ENCODE assay signal across 18 cellular contexts in the genomic region with DNA sequence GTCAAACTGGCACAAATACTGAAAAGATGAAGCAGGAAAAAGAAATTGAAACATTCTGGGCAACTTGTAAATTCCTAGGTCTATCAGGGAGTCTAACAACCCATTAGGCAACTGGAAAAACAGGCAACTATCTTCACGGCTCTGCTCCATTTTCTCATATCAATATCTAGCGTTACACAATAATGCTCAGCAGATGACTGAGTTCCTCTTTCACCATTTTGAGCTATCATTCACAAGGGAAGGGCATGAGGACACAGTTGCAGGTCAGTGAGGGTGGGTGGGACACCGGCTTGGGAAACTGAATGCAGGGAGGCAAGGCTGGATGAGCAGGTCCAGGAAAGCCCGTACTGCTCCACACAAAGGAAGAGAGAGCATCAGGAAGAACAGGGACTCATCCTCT.
DNase-seq lines count a peak whose midpoint lies in the region; ATAC-seq and TF ChIP-seq lines count a peak whose summit lies in the region.
"Had no signal": no experiment of that assay in that cellular context is flagged by ENCODE, and none has a peak within 500 bp of the region (broad histone marks: within the 10 kb centered on the region; RNA-seq: fewer than 3 reads in every experiment).

No MANE protein-coding gene starts in this region.

- no peak for DNase-seq in Right ventricle myocardium inferior (ENCODE audit: missing footprints)
- no peak for DNase-seq in cardiac septum (ENCODE audit: low spot score)
- no peak for DNase-seq in colonic mucosa
- no peak for DNase-seq in activated effector memory CD4-positive, alpha-beta T cell treated with Interleukin-2 at 50 U/mL for 16 hours
- no peak for DNase-seq in activated CD8-positive, alpha-beta T cell treated with anti-CD3 and anti-CD28 coated beads for 36 hours
- DNase-seq: activated CD8-positive, alpha-beta memory T cell treated with anti-CD3 and anti-CD28 coated beads, Interleukin-2, amount 50 U/mL, for 48 hours; activated naive CD4-positive, alpha-beta T cell treated with anti-CD3 and anti-CD28 coated beads, Interleukin-2, amount 50 U/mL, for 16 hours; body of pancreas; GOT3; naive thymus-derived CD8-positive, alpha-beta T cell; NCI-H2029; NCI-H69; stimulated activated CD4-positive, alpha-beta T cell treated with anti-CD3 and anti-CD28 coated beads, Interleukin-2, amount 100 ng/mL, for 24 hours; T-helper 9 cell had no signal

- ATAC-seq in Right ventricle myocardium inferior (peak; percentile 16), GM21447 (IDR thresholded peaks at IDR 0.05; ENCODE audit: unreplicated experiment) (no peak), esophagus mucosa (no peak)
- no peak for ATAC-seq in activated CD8-positive, alpha-beta T cell treated with anti-CD3 and anti-CD28 coated beads for 36 hours
- ATAC-seq: body of pancreas; naive thymus-derived CD8-positive, alpha-beta T cell had no signal

- no peaks in the 10 kb centered on the region for H3K9me3 ChIP-seq in colonic mucosa
- H3K9me3 ChIP-seq in mucosa of rectum (ENCODE audit: control insufficient read depth in 2 of 2, low read length in 2 of 2): no peaks in the 10 kb centered on the region
- H3K9me3 ChIP-seq: body of pancreas had no signal

- H3K27me3 ChIP-seq in colonic mucosa (no peaks in the 10 kb centered on the region), mucosa of rectum (ENCODE audit: control insufficient read depth in 2 of 2, insufficient read depth in 2 of 2, low read length in 2 of 2) (no peaks in the 10 kb centered on the region)
- H3K27me3 ChIP-seq: body of pancreas had no signal

- TF ChIP-seq CTCF in colonic mucosa (IDR thresholded peaks at IDR 0.05): no peak
- TF ChIP-seq CTCF in activated CD8-positive, alpha-beta T cell treated with anti-CD3 and anti-CD28 coated beads for 36 hours (IDR thresholded peaks at IDR 0.05): no peak

- peaks cover 22% of the 10 kb centered on the region for H3K4me1 Mint-ChIP-seq in activated CD8-positive, alpha-beta T cell treated with anti-CD3 and anti-CD28 coated beads for 36 hours (ENCODE audit: low read depth)

- H3K4me1 ChIP-seq in colonic mucosa (peaks cover 15% of the 10 kb centered on the region), mucosa of rectum (ENCODE audit: control insufficient read depth in 2 of 2, insufficient read depth in 2 of 2, low read length in 2 of 2) (peaks cover 22 to 29% of the 10 kb centered on the region in 2 donors)
- H3K4me1 ChIP-seq: body of pancreas had no signal

- no peak overlapping the region for H3K9ac ChIP-seq in colonic mucosa (ENCODE audit: low read depth in 2 of 2, low read length in 2 of 2)
- no peak overlapping the region for H3K9ac ChIP-seq in mucosa of rectum (ENCODE audit: low read depth in 1 of 2, low read length in 2 of 2)

- no peak overlapping the region for H3K4me3 Mint-ChIP-seq in activated CD8-positive, alpha-beta T cell treated with anti-CD3 and anti-CD28 coated beads for 36 hours
- H3K4me3 Mint-ChIP-seq: naive thymus-derived CD8-positive, alpha-beta T cell had no signal

- H3K27me3 Mint-ChIP-seq in activated CD8-positive, alpha-beta T cell treated with anti-CD3 and anti-CD28 coated beads for 36 hours: no peaks in the 10 kb centered on the region

- no peaks in the 10 kb centered on the region for H3K9me3 Mint-ChIP-seq in activated CD8-positive, alpha-beta T cell treated with anti-CD3 and anti-CD28 coated beads for 36 hours

- intact Hi-C loops in Right ventricle myocardium inferior (cut with DNase I) (loop anchor here (5.0 kb wide), 1 partner anchor 66 kb away; a partner anchor contains a TSS), cardiac septum (cut with DNase I) (no loop called here), colonic mucosa (cut with DNase I) (no loop called here)
- intact Hi-C loops in activated CD8-positive, alpha-beta T cell treated with anti-CD3 and anti-CD28 coated beads for 36 hours (cut with micrococcal nuclease): loop anchor here (10.0 kb wide), 1 partner anchor 64 kb away; a partner anchor contains a TSS

- no peak overlapping the region for H3K27ac Mint-ChIP-seq in activated CD8-positive, alpha-beta T cell treated with anti-CD3 and anti-CD28 coated beads for 36 hours

- H3K4me3 ChIP-seq in colonic mucosa (no peak overlapping the region), mucosa of rectum (ENCODE audit: low read length in 2 of 2) (no peak overlapping the region)
- H3K4me3 ChIP-seq: body of pancreas had no signal

- H3K36me3 Mint-ChIP-seq in activated CD8-positive, alpha-beta T cell treated with anti-CD3 and anti-CD28 coated beads for 36 hours (ENCODE audit: low read depth): no peaks in the 10 kb centered on the region

- CTCF ChIA-PET in activated CD8-positive, alpha-beta T cell treated with anti-CD3 and anti-CD28 coated beads for 36 hours (lab: Charles Lee): interaction anchor here (0.8 to 1.4 kb wide), 2 partner anchors 39 to 137 kb away, joined by 3 to 5 read pairs; no protein-coding TSS in a partner anchor

- H3K36me3 ChIP-seq in colonic mucosa: no peaks in the 10 kb centered on the region
- no peaks in the 10 kb centered on the region for H3K36me3 ChIP-seq in mucosa of rectum (ENCODE audit: control insufficient read depth in 2 of 2, insufficient read depth in 2 of 2, low read length in 2 of 2)

- H3K27ac ChIP-seq in colonic mucosa: peak overlapping the region; percentile 49
- peak overlapping the region; percentile 61 to 71 for H3K27ac ChIP-seq in mucosa of rectum (ENCODE audit: low read depth in 2 of 2, low read length in 2 of 2)
- H3K27ac ChIP-seq: 22Rv1, body of pancreas had no signal

- POLR2A ChIA-PET in activated CD8-positive, alpha-beta T cell treated with anti-CD3 and anti-CD28 coated beads for 36 hours (lab: Charles Lee): no interaction called here

Comparison
In these comparisons a context has a peak if more than half of its experiments do, and no peak if none do; other contexts are left out.
1. intact Hi-C loops: an anchor here in Right ventricle myocardium inferior (5.0 kb wide) and activated CD8-positive, alpha-beta T cell treated with anti-CD3 and anti-CD28 coated beads for 36 hours (10.0 kb wide); none called in cardiac septum and colonic mucosa.